ENCODE assay signal across 2 cellular contexts in genomic region chr1:117425050-117425734, GRCh38.
TF ChIP-seq lines count a peak whose summit lies in the region.

No MANE protein-coding gene starts in this region.

TF ChIP-seq in HepG2, 621 proteins besides CTCF, POLR2A, EP300 and RAD21:
- TF ChIP-seq ZNF644 (CRISPR knock-in tag; IDR thresholded peaks at IDR 0.05; ENCODE audit: low read depth), result no peak
- TF ChIP-seq, protein P1, sequence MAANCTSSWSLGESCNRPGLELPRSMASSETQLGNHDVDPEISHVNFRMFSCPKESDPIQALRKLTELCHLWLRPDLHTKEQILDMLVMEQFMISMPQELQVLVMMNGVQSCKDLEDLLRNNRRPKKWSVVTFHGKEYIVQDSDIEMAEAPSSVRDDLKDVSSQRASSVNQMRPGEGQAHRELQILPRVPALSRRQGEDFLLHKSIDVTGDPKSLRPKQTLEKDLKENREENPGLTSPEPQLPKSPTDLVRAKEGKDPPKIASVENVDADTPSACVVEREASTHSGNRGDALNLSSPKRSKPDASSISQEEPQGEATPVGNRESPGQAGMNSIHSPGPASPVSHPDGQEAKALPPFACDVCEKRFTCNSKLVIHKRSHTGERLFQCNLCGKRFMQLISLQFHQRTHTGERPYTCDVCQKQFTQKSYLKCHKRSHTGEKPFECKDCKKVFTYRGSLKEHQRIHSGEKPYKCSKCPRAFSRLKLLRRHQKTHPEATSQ (CRISPR knock-in tag; IDR thresholded peaks at IDR 0.05; ENCODE audit: borderline replicate concordance), result no peak
- TF ChIP-seq SRSF9 (IDR thresholded peaks at IDR 0.05; ENCODE audit: borderline replicate concordance, insufficient read depth, low read depth, low read length, poor library complexity, severe bottlenecking), result no peak
- no peak for TF ChIP-seq SALL1 (CRISPR knock-in tag; IDR thresholded peaks at IDR 0.05)
- TF ChIP-seq, protein P2, sequence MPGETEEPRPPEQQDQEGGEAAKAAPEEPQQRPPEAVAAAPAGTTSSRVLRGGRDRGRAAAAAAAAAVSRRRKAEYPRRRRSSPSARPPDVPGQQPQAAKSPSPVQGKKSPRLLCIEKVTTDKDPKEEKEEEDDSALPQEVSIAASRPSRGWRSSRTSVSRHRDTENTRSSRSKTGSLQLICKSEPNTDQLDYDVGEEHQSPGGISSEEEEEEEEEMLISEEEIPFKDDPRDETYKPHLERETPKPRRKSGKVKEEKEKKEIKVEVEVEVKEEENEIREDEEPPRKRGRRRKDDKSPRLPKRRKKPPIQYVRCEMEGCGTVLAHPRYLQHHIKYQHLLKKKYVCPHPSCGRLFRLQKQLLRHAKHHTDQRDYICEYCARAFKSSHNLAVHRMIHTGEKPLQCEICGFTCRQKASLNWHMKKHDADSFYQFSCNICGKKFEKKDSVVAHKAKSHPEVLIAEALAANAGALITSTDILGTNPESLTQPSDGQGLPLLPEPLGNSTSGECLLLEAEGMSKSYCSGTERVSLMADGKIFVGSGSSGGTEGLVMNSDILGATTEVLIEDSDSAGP (CRISPR knock-in tag; IDR thresholded peaks at IDR 0.05; ENCODE audit: borderline replicate concordance), result no peak
- no peak for TF ChIP-seq ZIK1 (CRISPR knock-in tag; IDR thresholded peaks at IDR 0.05; ENCODE audit: borderline replicate concordance, low read depth)
- TF ChIP-seq SIX4 (CRISPR knock-in tag; IDR thresholded peaks at IDR 0.05), result no peak
- TF ChIP-seq PCBP2 (optimal IDR thresholded peaks at IDR 0.05; ENCODE audit: low read depth, low read length, poor library complexity, severe bottlenecking), result peak; percentile 43
- peak; percentile 81 for TF ChIP-seq HNRNPK (IDR thresholded peaks at IDR 0.05; ENCODE audit: low read depth, low read length, poor library complexity, severe bottlenecking)

TF ChIP-seq in K562, 482 proteins besides CTCF, POLR2A, EP300 and RAD21:
- TF ChIP-seq LARP7 (IDR thresholded peaks at IDR 0.05), result no peak
- TF ChIP-seq, protein P3, sequence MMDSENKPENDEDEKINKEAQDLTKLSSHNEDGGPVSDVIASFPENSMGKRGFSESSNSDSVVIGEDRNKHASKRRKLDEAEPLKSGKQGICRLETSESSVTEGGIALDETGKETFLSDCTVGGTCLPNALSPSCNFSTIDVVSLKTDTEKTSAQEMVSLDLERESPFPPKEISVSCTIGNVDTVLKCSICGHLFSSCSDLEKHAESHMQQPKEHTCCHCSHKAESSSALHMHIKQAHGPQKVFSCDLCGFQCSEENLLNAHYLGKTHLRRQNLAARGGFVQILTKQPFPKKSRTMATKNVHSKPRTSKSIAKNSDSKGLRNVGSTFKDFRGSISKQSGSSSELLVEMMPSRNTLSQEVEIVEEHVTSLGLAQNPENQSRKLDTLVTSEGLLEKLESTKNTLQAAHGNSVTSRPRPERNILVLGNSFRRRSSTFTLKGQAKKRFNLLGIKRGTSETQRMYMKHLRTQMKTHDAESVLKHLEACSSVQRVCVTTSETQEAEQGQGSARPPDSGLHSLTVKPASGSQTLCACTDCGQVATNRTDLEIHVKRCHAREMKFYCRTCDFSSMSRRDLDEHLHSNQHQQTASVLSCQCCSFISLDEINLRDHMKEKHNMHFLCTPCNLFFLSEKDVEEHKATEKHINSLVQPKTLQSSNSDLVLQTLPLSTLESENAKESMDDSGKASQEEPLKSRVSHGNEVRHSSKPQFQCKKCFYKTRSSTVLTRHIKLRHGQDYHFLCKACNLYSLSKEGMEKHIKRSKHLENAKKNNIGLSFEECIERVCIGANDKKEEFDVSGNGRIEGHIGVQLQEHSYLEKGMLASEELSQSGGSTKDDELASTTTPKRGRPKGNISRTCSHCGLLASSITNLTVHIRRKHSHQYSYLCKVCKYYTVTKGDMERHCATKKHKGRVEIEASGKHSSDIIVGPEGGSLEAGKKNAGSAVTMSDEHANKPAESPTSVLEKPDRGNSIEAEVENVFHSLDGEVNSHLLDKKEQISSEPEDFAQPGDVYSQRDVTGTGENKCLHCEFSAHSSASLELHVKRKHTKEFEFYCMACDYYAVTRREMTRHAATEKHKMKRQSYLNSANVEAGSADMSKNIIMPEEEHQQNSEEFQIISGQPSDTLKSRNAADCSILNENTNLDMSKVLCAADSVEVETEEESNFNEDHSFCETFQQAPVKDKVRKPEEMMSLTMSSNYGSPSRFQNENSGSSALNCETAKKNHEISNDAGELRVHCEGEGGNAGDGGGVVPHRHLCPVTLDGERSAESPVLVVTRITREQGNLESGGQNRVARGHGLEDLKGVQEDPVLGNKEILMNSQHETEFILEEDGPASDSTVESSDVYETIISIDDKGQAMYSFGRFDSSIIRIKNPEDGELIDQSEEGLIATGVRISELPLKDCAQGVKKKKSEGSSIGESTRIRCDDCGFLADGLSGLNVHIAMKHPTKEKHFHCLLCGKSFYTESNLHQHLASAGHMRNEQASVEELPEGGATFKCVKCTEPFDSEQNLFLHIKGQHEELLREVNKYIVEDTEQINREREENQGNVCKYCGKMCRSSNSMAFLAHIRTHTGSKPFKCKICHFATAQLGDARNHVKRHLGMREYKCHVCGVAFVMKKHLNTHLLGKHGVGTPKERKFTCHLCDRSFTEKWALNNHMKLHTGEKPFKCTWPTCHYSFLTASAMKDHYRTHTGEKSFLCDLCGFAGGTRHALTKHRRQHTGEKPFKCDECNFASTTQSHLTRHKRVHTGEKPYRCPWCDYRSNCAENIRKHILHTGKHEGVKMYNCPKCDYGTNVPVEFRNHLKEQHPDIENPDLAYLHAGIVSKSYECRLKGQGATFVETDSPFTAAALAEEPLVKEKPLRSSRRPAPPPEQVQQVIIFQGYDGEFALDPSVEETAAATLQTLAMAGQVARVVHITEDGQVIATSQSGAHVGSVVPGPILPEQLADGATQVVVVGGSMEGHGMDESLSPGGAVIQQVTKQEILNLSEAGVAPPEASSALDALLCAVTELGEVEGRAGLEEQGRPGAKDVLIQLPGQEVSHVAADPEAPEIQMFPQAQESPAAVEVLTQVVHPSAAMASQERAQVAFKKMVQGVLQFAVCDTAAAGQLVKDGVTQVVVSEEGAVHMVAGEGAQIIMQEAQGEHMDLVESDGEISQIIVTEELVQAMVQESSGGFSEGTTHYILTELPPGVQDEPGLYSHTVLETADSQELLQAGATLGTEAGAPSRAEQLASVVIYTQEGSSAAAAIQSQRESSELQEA (IDR thresholded peaks at IDR 0.05; ENCODE audit: low read depth), result no peak
- no peak for TF ChIP-seq E2F8 (IDR thresholded peaks at IDR 0.05; ENCODE audit: low read depth, partially characterized antibody)
- TF ChIP-seq SETDB1 (IDR thresholded peaks at IDR 0.05; ENCODE audit: low read length), result no peak
- TF ChIP-seq CHD2 (IDR thresholded peaks at IDR 0.05; ENCODE audit: low read depth, low read length), result no peak
- no peak for TF ChIP-seq HNRNPL (IDR thresholded peaks at IDR 0.05; ENCODE audit: low read depth, low read length)
- peak; percentile 56 for TF ChIP-seq PCBP2 (IDR thresholded peaks at IDR 0.05; ENCODE audit: low read depth, low read length, poor library complexity, severe bottlenecking)
- TF ChIP-seq, protein P4, sequence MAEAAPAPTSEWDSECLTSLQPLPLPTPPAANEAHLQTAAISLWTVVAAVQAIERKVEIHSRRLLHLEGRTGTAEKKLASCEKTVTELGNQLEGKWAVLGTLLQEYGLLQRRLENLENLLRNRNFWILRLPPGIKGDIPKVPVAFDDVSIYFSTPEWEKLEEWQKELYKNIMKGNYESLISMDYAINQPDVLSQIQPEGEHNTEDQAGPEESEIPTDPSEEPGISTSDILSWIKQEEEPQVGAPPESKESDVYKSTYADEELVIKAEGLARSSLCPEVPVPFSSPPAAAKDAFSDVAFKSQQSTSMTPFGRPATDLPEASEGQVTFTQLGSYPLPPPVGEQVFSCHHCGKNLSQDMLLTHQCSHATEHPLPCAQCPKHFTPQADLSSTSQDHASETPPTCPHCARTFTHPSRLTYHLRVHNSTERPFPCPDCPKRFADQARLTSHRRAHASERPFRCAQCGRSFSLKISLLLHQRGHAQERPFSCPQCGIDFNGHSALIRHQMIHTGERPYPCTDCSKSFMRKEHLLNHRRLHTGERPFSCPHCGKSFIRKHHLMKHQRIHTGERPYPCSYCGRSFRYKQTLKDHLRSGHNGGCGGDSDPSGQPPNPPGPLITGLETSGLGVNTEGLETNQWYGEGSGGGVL (CRISPR knock-in tag; IDR thresholded peaks at IDR 0.05), result no peak
- TF ChIP-seq, protein P5, sequence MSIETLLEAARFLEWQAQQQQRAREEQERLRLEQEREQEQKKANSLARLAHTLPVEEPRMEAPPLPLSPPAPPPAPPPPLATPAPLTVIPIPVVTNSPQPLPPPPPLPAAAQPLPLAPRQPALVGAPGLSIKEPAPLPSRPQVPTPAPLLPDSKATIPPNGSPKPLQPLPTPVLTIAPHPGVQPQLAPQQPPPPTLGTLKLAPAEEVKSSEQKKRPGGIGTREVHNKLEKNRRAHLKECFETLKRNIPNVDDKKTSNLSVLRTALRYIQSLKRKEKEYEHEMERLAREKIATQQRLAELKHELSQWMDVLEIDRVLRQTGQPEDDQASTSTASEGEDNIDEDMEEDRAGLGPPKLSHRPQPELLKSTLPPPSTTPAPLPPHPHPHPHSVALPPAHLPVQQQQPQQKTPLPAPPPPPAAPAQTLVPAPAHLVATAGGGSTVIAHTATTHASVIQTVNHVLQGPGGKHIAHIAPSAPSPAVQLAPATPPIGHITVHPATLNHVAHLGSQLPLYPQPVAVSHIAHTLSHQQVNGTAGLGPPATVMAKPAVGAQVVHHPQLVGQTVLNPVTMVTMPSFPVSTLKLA (conservative IDR thresholded peaks at IDR 0.05), result no peak
- TF ChIP-seq DNMT1 (IDR thresholded peaks at IDR 0.05), result no peak
- TF ChIP-seq ZNF324 (CRISPR knock-in tag; IDR thresholded peaks at IDR 0.05), result peak; percentile 96
TF ChIP-seq in K562: peak in this region for 2.
